In the genomic region with DNA sequence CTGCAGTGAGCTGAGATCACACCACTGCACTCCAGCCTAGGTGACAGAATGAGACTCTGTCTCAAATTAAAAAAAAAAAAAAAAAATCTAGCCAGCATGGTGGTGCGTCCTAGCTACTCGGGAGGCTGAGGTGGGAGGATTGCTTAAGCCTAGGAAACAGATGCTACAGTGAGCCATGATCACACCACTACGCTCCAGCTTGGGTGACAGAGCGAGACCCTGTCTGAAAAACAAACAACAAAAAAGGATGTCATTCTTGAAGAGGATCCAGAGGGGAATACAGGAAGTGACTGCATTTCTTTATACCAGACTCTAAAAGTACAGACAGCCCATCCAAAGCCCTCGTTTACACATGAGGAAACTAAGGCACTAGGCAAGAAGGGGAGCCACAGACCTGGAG, we compare ENCODE assay signal across 23 cellular contexts. TPM values are rescaled to one million over a fixed set of nuclear protein-coding genes. Genes with fewer than 3 reads are reported as not detected.
DNase-seq lines count a peak whose midpoint lies in the region; ATAC-seq and TF ChIP-seq lines count a peak whose summit lies in the region.
"Had no signal": no experiment of that assay in that cellular context is flagged by ENCODE, and none has a peak within 500 bp of the region (broad histone marks: within the 10 kb centered on the region; RNA-seq: fewer than 3 reads in every experiment).

No MANE protein-coding gene starts in this region.

- TF ChIP-seq EP300 in gastroesophageal sphincter (IDR thresholded peaks at IDR 0.05), result no peak
- TF ChIP-seq EP300 in tibial nerve (IDR thresholded peaks at IDR 0.05), result no peak

- H3K27me3 ChIP-seq in gastroesophageal sphincter (no peaks in the 10 kb centered on the region), psoas muscle (ENCODE audit: insufficient read depth in 3 of 3, low read length in 2 of 3) (no peaks in the 10 kb centered on the region), tibial nerve (no peaks in the 10 kb centered on the region)

- peak; percentile 49 for DNase-seq in Ammon's horn (ENCODE audit: low spot score)
- DNase-seq in psoas muscle, result no peak
- DNase-seq in stimulated activated naive CD4-positive, alpha-beta T cell (lab: John Stamatoyannopoulos, UW), result no peak
- no peak for DNase-seq in MCF 10A (ENCODE audit: unreplicated experiment)
- no peak for DNase-seq in NCI-H1105 (lab: John Stamatoyannopoulos, UW)
- DNase-seq in tibial nerve (ENCODE audit: low spot score in 2 of 2), result no peak
- DNase-seq: 8988T, DMS79, H9, HFFc6, MM.1S, NCI-H1092, NCI-H1436 treated with DMSO at 0.1 percent for 48 hours, NCI-H1930, NCI-H2227 treated with DMSO at 0.1 percent for 48 hours, NCI-H510A, RPMI8226, SHP77 treated with DMSO at 0.1 percent for 48 hours, SK-N-SH had no signal

- TF ChIP-seq CTCF in gastroesophageal sphincter (IDR thresholded peaks at IDR 0.05) (no peak), psoas muscle (IDR thresholded peaks at IDR 0.05) (no peak), MCF 10A (IDR thresholded peaks at IDR 0.05; ENCODE audit: unreplicated experiment) (no peak), tibial nerve (IDR thresholded peaks at IDR 0.05) (no peak)

- no peaks in the 10 kb centered on the region for H3K27me3 Mint-ChIP-seq in IgD-negative memory B cell
- no peaks in the 10 kb centered on the region for H3K27me3 Mint-ChIP-seq in MCF 10A (ENCODE audit: insufficient read depth, unreplicated experiment)

- WGBS in gastroesophageal sphincter (ENCODE audit: low coverage in 1 of 2), 2 donors, result 81 to 83% methylated on average over 3 of the region's 5 CpGs
- WGBS in psoas muscle, 3 donors, result 80 to 86% (median 82%) methylated on average over 5 of the region's 5 CpGs
- 81 to 83% methylated on average over 5 of the region's 5 CpGs for WGBS in tibial nerve, 2 donors

- H3K4me3 ChIP-seq in gastroesophageal sphincter (no peak overlapping the region), psoas muscle (no peak overlapping the region), tibial nerve (no peak overlapping the region)
- H3K4me3 ChIP-seq: K562, PC-9 had no signal

- intact Hi-C loops in psoas muscle (cut with DNase I), result loop anchor here in 1 of 2 donors (10.0 kb wide), 1 partner anchor 172 kb away; no protein-coding TSS in a partner anchor
- intact Hi-C loops in MCF 10A (cut with micrococcal nuclease), result no loop called here

- BruUV-seq in MCF 10A (replicated peaks; lab: Mats Ljungman, UMichigan), result no TSS peak

- peaks cover 0 to 89% of the 10 kb centered on the region in 2 donors for H3K36me3 ChIP-seq in gastroesophageal sphincter
- peaks cover 4 to 88% of the 10 kb centered on the region in 2 donors for H3K36me3 ChIP-seq in psoas muscle (ENCODE audit: insufficient read depth in 1 of 2, low read depth in 1 of 2)
- H3K36me3 ChIP-seq in tibial nerve, result peaks cover 4 to 96% (median 12%) of the 10 kb centered on the region in 3 donors

- H3K9me3 Mint-ChIP-seq in IgD-negative memory B cell, result no peaks in the 10 kb centered on the region
- H3K9me3 Mint-ChIP-seq in MCF 10A (ENCODE audit: unreplicated experiment), result no peaks in the 10 kb centered on the region
- H3K9me3 Mint-ChIP-seq: H9, HFFc6 had no signal

- H3K36me3 Mint-ChIP-seq in IgD-negative memory B cell, result peaks cover 8% of the 10 kb centered on the region
- peaks cover 60% of the 10 kb centered on the region for H3K36me3 Mint-ChIP-seq in MCF 10A (ENCODE audit: insufficient read depth, unreplicated experiment)

- peaks cover 19 to 26% (median 23%) of the 10 kb centered on the region in 3 donors for H3K4me1 Mint-ChIP-seq in IgD-negative memory B cell
- no peaks in the 10 kb centered on the region for H3K4me1 Mint-ChIP-seq in MCF 10A (ENCODE audit: insufficient read depth, unreplicated experiment)

- CTCF ChIA-PET in MCF 10A (lab: Yijun Ruan, JAX), result interaction anchor here (0.5 to 5.9 kb wide), 7 partner anchors 8 to 267 kb away, joined by 3 to 56 read pairs (median 5); no protein-coding TSS in a partner anchor

- POLR2A ChIA-PET in MCF 10A (lab: Yijun Ruan, JAX), result interaction anchor here (0.7 kb wide), 1 partner anchor 1084 kb away, joined by 3 read pairs; no protein-coding TSS in a partner anchor

- H3K4me3 Mint-ChIP-seq in IgD-negative memory B cell (peak overlapping the region; percentile 72 to 92 (median 88)), MCF 10A (ENCODE audit: unreplicated experiment) (no peak overlapping the region)
- H3K4me3 Mint-ChIP-seq: H9, HFFc6 had no signal

- peaks cover 0 to 12% (median 0%) of the 10 kb centered on the region in 3 donors for H3K4me1 ChIP-seq in gastroesophageal sphincter
- no peaks in the 10 kb centered on the region for H3K4me1 ChIP-seq in psoas muscle
- H3K4me1 ChIP-seq in tibial nerve, result peaks cover 0 to 11% (median 0%) of the 10 kb centered on the region in 4 donors

- ATAC-seq in gastroesophageal sphincter (peak; percentile 32), psoas muscle (no peak)
- ATAC-seq: K562 had no signal

- H3K27ac ChIP-seq in gastroesophageal sphincter (peak overlapping the region in 2 of 4 donors; percentile 51 to 56), psoas muscle (peak overlapping the region; percentile 36), tibial nerve (peak overlapping the region in 1 of 4 donors; percentile 55)
- H3K27ac ChIP-seq: PC-9 had no signal

- H3K27ac Mint-ChIP-seq in IgD-negative memory B cell, result peak overlapping the region; percentile 92 to 98 (median 95)
- no peak overlapping the region for H3K27ac Mint-ChIP-seq in MCF 10A (ENCODE audit: low read depth, unreplicated experiment)
- H3K27ac Mint-ChIP-seq: H9, HFFc6 had no signal

- no peaks in the 10 kb centered on the region for H3K9me3 ChIP-seq in gastroesophageal sphincter
- no peaks in the 10 kb centered on the region for H3K9me3 ChIP-seq in psoas muscle
- no peaks in the 10 kb centered on the region for H3K9me3 ChIP-seq in tibial nerve
- H3K9me3 ChIP-seq: SK-N-SH had no signal

- TF ChIP-seq POLR2A in gastroesophageal sphincter (IDR thresholded peaks at IDR 0.05), result no peak
- no peak for TF ChIP-seq POLR2A in tibial nerve (IDR thresholded peaks at IDR 0.05)

RNA-seq across cellular contexts. Expression of a gene that starts 55.2 kb away (rescaled TPM):
- polyA plus RNA-seq in IgD-negative memory B cell (28.5 TPM), psoas muscle (10 to 100 TPM; 60.7 to 80.2 (median 65.4) TPM)
- total RNA-seq in gastroesophageal sphincter (10 to 100 TPM in 3 of 4 donors, 1 to 10 TPM in 1; 8.4 to 22.1 (median 15.2) TPM), psoas muscle (100 to 1,000 TPM in 2 of 4 donors, 10 to 100 TPM in 2; 49.1 to 125 (median 86.1) TPM), MCF 10A (2022) (33.7 and 38.7 TPM in 2 replicates), tibial nerve (10 to 100 TPM; 29.1 to 41.5 (median 33.3) TPM)
